8 cellular contexts compared by ENCODE assay signal in genomic region chr1:225999227-225999911, GRCh38. TPM values are rescaled to one million over a fixed set of nuclear protein-coding genes. Genes with fewer than 3 reads are reported as not detected.
A peak's percentile ranks its signal among the peaks of the same experiment; 100 is the strongest.
DNase-seq lines count a peak whose midpoint lies in the region; ATAC-seq and TF ChIP-seq lines count a peak whose summit lies in the region.

Gene SDE2, minus strand, starts transcription at chr1:225999343. Its CDS starts 31 bp downstream, at chr1:225999312.

- TF ChIP-seq CTCF in C4-2B (conservative IDR thresholded peaks at IDR 0.05) (no peak), liver (IDR thresholded peaks at IDR 0.05; ENCODE audit: low read depth, low read length, missing input control) (no peak)

- H3K36me3 ChIP-seq in liver (ENCODE audit: control insufficient read depth in 4 of 4, insufficient read depth in 3 of 4, low read depth in 1 of 4, low read length in 3 of 4): peaks cover 0 to 10% (median 2%) of the 10 kb centered on the region in 4 donors

- H3K27ac ChIP-seq in C4-2B (peak within 1 kb of the TSS; percentile 81), liver (ENCODE audit: low read depth in 1 of 2, low read length in 2 of 2) (peak within 1 kb of the TSS; percentile 88 to 89)

- DNase-seq in NCI-H774 (lab: John Stamatoyannopoulos, UW) (peak; percentile 99), dermis blood vessel endothelial cell (peak; percentile 100)
- peak; percentile 99 to 100 for DNase-seq in activated CD4-positive, alpha-beta T cell treated with anti-CD3 and anti-CD28 coated beads, Interleukin-2, amount 50 U/mL, for 4 hours
- DNase-seq in stimulated activated CD4-positive, alpha-beta T cell treated with anti-CD3 and anti-CD28 coated beads, Interleukin-4, amount 100 ng/mL, for 24 hours: peak; percentile 99

- ATAC-seq in GM19395 (IDR thresholded peaks at IDR 0.05; ENCODE audit: unreplicated experiment): peak; percentile 83
- ATAC-seq in HG03565 (IDR thresholded peaks at IDR 0.05; ENCODE audit: unreplicated experiment): peak; percentile 76

- peaks cover 4 to 19% (median 16%) of the 10 kb centered on the region in 4 donors for H3K4me1 ChIP-seq in liver (ENCODE audit: control insufficient read depth in 4 of 4, insufficient read depth in 4 of 4, low read length in 3 of 4)

- peak within 1 kb of the TSS; percentile 73 to 99 for H3K9ac ChIP-seq in liver (ENCODE audit: low read depth in 1 of 2, low read length in 2 of 2)

- 2% methylated on average over 53 of the region's 53 CpGs for WGBS in liver

- no peaks in the 10 kb centered on the region for H3K9me3 ChIP-seq in liver (ENCODE audit: control insufficient read depth in 4 of 4, low read length in 3 of 4)

- peak within 1 kb of the TSS; percentile 91 to 99 (median 92) for H3K4me3 ChIP-seq in liver (ENCODE audit: low read depth in 1 of 3, low read length in 3 of 3)

- TF ChIP-seq RAD21 in liver (IDR thresholded peaks at IDR 0.05): peak in 1 of 2 donors; percentile 50

- H3K27me3 ChIP-seq in liver (ENCODE audit: control insufficient read depth in 4 of 4, insufficient read depth in 4 of 4, low read length in 3 of 4): no peaks in the 10 kb centered on the region

TF ChIP-seq in liver, 16 proteins besides CTCF, POLR2A, EP300 and RAD21:
- peak; percentile 3 for TF ChIP-seq FOXA2 (IDR thresholded peaks at IDR 0.05)
- peak; percentile 83 for TF ChIP-seq ZBTB33 (IDR thresholded peaks at IDR 0.05)
- TF ChIP-seq, protein P1, sequence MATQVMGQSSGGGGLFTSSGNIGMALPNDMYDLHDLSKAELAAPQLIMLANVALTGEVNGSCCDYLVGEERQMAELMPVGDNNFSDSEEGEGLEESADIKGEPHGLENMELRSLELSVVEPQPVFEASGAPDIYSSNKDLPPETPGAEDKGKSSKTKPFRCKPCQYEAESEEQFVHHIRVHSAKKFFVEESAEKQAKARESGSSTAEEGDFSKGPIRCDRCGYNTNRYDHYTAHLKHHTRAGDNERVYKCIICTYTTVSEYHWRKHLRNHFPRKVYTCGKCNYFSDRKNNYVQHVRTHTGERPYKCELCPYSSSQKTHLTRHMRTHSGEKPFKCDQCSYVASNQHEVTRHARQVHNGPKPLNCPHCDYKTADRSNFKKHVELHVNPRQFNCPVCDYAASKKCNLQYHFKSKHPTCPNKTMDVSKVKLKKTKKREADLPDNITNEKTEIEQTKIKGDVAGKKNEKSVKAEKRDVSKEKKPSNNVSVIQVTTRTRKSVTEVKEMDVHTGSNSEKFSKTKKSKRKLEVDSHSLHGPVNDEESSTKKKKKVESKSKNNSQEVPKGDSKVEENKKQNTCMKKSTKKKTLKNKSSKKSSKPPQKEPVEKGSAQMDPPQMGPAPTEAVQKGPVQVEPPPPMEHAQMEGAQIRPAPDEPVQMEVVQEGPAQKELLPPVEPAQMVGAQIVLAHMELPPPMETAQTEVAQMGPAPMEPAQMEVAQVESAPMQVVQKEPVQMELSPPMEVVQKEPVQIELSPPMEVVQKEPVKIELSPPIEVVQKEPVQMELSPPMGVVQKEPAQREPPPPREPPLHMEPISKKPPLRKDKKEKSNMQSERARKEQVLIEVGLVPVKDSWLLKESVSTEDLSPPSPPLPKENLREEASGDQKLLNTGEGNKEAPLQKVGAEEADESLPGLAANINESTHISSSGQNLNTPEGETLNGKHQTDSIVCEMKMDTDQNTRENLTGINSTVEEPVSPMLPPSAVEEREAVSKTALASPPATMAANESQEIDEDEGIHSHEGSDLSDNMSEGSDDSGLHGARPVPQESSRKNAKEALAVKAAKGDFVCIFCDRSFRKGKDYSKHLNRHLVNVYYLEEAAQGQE (IDR thresholded peaks at IDR 0.05): peak; percentile 84
- peak; percentile 73 for TF ChIP-seq NR2F2 (IDR thresholded peaks at IDR 0.05)
- TF ChIP-seq MAX (IDR thresholded peaks at IDR 0.05): peak; percentile 75
- TF ChIP-seq HNF4A (conservative IDR thresholded peaks at IDR 0.05): peak; percentile 48
- no peak for TF ChIP-seq JUND (IDR thresholded peaks at IDR 0.05)
- TF ChIP-seq ATF3 (IDR thresholded peaks at IDR 0.05): peak; percentile 16
- peak in 1 of 2 donors; percentile 46 for TF ChIP-seq EGR1 (IDR thresholded peaks at IDR 0.05; ENCODE audit: low read depth in 2 of 2)
- TF ChIP-seq SP1 (IDR thresholded peaks at IDR 0.05): peak; percentile 86
- TF ChIP-seq GABPA (IDR thresholded peaks at IDR 0.05 in 1 of 2, conservative IDR thresholded peaks at IDR 0.05 in 1 of 2): peak; percentile 53 to 88
- no peak for TF ChIP-seq FOXA1 (IDR thresholded peaks at IDR 0.05)
- TF ChIP-seq HNF4G (IDR thresholded peaks at IDR 0.05): peak; percentile 11
- peak; percentile 97 for TF ChIP-seq YY1 (IDR thresholded peaks at IDR 0.05)
- peak; percentile 66 for TF ChIP-seq RXRA (IDR thresholded peaks at IDR 0.05)
- peak; percentile 70 for TF ChIP-seq TAF1 (conservative IDR thresholded peaks at IDR 0.05)
TF ChIP-seq in liver: peak in this region for 14.

RNA-seq across cellular contexts. Expression of gene SDE2, which starts in this region (rescaled TPM):
- total RNA-seq in dermis blood vessel endothelial cell (23.9 and 32.5 TPM in 2 replicates), liver (10 to 100 TPM; 15.6 to 53.7 TPM)
- polyA plus RNA-seq in liver: 1 to 10 TPM; 4.7 to 6.5 TPM

Comparison
In these comparisons a context has a peak if more than half of its experiments do, and no peak if none do; other contexts are left out.
1. Peak in every context shown above with its lines: DNase-seq, ATAC-seq, H3K4me3 ChIP-seq and H3K27ac ChIP-seq.